Comparison of ENCODE assay signal across 9 cellular contexts in the genomic region with DNA sequence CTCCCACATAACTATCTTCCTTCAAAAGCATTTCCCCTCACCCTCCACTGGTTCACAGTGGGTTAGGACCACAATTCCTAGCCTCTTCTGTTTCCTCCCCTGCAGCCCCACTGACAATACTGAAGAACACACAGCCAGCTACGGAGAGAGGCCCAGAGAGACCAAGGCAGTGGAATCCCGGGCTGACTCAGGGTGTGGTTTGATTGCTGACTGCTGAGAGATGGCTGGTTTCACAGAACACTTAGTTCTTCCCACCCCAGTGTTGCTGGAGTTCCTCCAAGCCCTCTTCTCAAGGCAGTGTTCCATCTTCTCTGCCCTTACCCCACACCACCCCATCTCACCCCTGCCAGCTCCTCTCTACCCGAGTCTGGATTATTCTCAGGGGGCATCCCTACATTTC. TPM values are rescaled to one million over a fixed set of nuclear protein-coding genes. Genes with fewer than 3 reads are reported as not detected.
A peak's percentile ranks its signal among the peaks of the same experiment; 100 is the strongest.
DNase-seq lines count a peak whose midpoint lies in the region; ATAC-seq and TF ChIP-seq lines count a peak whose summit lies in the region.
"Had no signal": no experiment of that assay in that cellular context is flagged by ENCODE, and none has a peak within 500 bp of the region (broad histone marks: within the 10 kb centered on the region; RNA-seq: fewer than 3 reads in every experiment).

No MANE protein-coding gene starts in this region.

- peaks cover 23% of the 10 kb centered on the region for H3K79me1 ChIP-seq in trophoblast cell (ENCODE audit: low read length)

- H3K9ac ChIP-seq in trophoblast cell (ENCODE audit: low read length): no peak overlapping the region

- no peak for TF ChIP-seq CTCF in Peyer's patch (IDR thresholded peaks at IDR 0.05)

- no peak overlapping the region for H3K18ac ChIP-seq in trophoblast cell (ENCODE audit: low read length)

- H3K4me3 ChIP-seq in Peyer's patch: no peak overlapping the region
- no peak overlapping the region for H3K4me3 ChIP-seq in trophoblast cell (ENCODE audit: low read depth, low read length)

- no peak overlapping the region for H3K4ac ChIP-seq in trophoblast cell (ENCODE audit: low read depth, low read length)

- no peak overlapping the region for H2BK5ac ChIP-seq in trophoblast cell (ENCODE audit: low read depth, low read length, poor library complexity)

- peaks cover 0 to 21% (median 2%) of the 10 kb centered on the region in 4 donors for H3K4me1 ChIP-seq in Peyer's patch
- H3K4me1 ChIP-seq in trophoblast cell (ENCODE audit: control insufficient read depth in 1 of 2, insufficient read depth in 2 of 2, low read length in 2 of 2): peaks cover 23 to 36% of the 10 kb centered on the region in 2 experiments

- H3K27me3 ChIP-seq in Peyer's patch: no peaks in the 10 kb centered on the region
- H3K27me3 ChIP-seq in trophoblast cell (ENCODE audit: insufficient read depth, low read length): no peaks in the 10 kb centered on the region

- H2BK12ac ChIP-seq in trophoblast cell (ENCODE audit: low read length): peak overlapping the region; percentile 19

- H3K14ac ChIP-seq in trophoblast cell (ENCODE audit: low read length): no peak overlapping the region

- no peak for ATAC-seq in GM21360 (IDR thresholded peaks at IDR 0.05; ENCODE audit: unreplicated experiment)

- DNase-seq in AG20443 (ENCODE audit: low spot score) (peak; percentile 87), Peyer's patch (peak in 2 of 3 donors; percentile 20 to 76), fibroblast of gingiva (ENCODE audit: low read depth) (peak; percentile 93), trophoblast cell (no peak), iPS-NIHi7 (ENCODE audit: extremely low spot score) (no peak), NOMO-1 (lab: John Stamatoyannopoulos, UW; ENCODE audit: unreplicated experiment in 2 of 2) (no peak), NCI-H2227 treated with DMSO at 0.1 percent for 48 hours (lab: John Stamatoyannopoulos, UW) (no peak)
- DNase-seq: activated naive CD8-positive, alpha-beta T cell treated with anti-CD3 and anti-CD28 coated beads, Interleukin-2, amount 10 ng/mL, durations not matched to agents 7 days and 5 days had no signal

- H2AK5ac ChIP-seq in trophoblast cell (ENCODE audit: low read length): no peak overlapping the region

- H3K27ac ChIP-seq in Peyer's patch: peak overlapping the region; percentile 65 to 86 (median 74)
- H3K27ac ChIP-seq in trophoblast cell (ENCODE audit: low read depth, low read length): no peak overlapping the region

- no peak overlapping the region for H4K12ac ChIP-seq in trophoblast cell (ENCODE audit: low read depth, low read length)

- H2BK120ac ChIP-seq in trophoblast cell (ENCODE audit: insufficient read depth, low read length, poor library complexity): no peak overlapping the region

- H2AFZ ChIP-seq in trophoblast cell (ENCODE audit: insufficient read depth, low read length, poor library complexity): no peak overlapping the region

- no peak overlapping the region for H3K23ac ChIP-seq in trophoblast cell (ENCODE audit: low read length)

- WGBS in trophoblast cell (ENCODE audit: extremely low coverage, insufficient coverage, insufficient read length): no CpG with 5 or more reads among the region's 3 CpGs

- H3K36me3 ChIP-seq in Peyer's patch (no peaks in the 10 kb centered on the region), trophoblast cell (ENCODE audit: control insufficient read depth in 1 of 2, insufficient read depth in 2 of 2, low read length in 2 of 2) (no peaks in the 10 kb centered on the region)

- H4K91ac ChIP-seq in trophoblast cell (ENCODE audit: low read depth, low read length): peak overlapping the region; percentile 37

- no peaks in the 10 kb centered on the region for H3K79me2 ChIP-seq in trophoblast cell (ENCODE audit: control insufficient read depth, insufficient read depth, low read length, poor library complexity)

- no peak overlapping the region for H3K4me2 ChIP-seq in trophoblast cell (ENCODE audit: low read length)

- no peak for TF ChIP-seq POLR2A in Peyer's patch (IDR thresholded peaks at IDR 0.05)

- H3K9me3 ChIP-seq in Peyer's patch (no peaks in the 10 kb centered on the region), trophoblast cell (ENCODE audit: insufficient read depth, low read depth, low read length) (no peaks in the 10 kb centered on the region)

- no peak overlapping the region for H4K8ac ChIP-seq in trophoblast cell (ENCODE audit: low read depth, low read length)

RNA-seq across cellular contexts. Expression of a gene that starts 43.3 kb away (rescaled TPM):
- total RNA-seq in Peyer's patch: 100 to 1,000 TPM in 3 of 4 donors, 10 to 100 TPM in 1; 90.4 to 227 (median 148) TPM
- polyA plus RNA-seq in trophoblast cell (2013): 62.0 and 65.7 TPM in 2 replicates

Comparison
In these comparisons a context has a peak if more than half of its experiments do, and no peak if none do; other contexts are left out.
1. DNase-seq: peak in AG20443 (single experiment), Peyer's patch (2 of 3) and fibroblast of gingiva (single experiment); none in trophoblast cell (0 of 2), iPS-NIHi7 (single experiment), NOMO-1 (0 of 2) and NCI-H2227 treated with DMSO at 0.1 percent for 48 hours (single experiment).